1 cellular context compared by ENCODE assay signal in the genomic region with DNA sequence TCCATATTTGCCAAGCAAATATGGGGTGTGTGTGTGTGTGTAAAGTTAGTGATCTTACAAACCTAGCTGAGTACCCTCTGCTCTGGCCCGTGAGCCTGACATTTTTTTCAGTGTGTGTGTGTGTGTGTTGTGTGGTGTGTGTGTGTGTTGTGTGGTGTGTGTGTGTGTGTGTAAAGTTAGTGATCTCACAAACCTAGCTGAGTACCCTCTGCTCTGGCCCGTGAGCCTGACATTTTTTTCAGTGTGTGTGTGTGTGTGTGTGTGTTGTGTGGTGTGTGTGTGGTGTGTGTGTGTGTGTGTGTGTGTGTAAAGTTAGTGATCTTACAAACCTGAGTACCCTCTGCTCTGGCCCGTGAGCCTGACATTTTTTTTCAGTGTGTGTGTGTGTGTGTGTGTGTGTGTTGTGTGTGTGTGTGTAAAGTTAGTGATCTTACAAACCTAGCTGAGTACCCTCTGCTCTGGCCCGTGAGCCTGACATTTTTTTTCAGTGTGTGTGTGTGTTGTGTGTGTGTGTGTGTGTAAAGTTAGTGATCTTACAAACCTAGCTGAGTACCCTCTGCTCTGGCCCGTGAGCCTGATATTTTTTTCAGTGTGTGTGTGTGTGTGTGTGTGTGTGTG.
TF ChIP-seq lines count a peak whose summit lies in the region.

No MANE protein-coding gene starts in this region.

TF ChIP-seq in HEK293, 187 proteins besides CTCF, POLR2A, EP300 and RAD21:
- TF ChIP-seq, protein P1, sequence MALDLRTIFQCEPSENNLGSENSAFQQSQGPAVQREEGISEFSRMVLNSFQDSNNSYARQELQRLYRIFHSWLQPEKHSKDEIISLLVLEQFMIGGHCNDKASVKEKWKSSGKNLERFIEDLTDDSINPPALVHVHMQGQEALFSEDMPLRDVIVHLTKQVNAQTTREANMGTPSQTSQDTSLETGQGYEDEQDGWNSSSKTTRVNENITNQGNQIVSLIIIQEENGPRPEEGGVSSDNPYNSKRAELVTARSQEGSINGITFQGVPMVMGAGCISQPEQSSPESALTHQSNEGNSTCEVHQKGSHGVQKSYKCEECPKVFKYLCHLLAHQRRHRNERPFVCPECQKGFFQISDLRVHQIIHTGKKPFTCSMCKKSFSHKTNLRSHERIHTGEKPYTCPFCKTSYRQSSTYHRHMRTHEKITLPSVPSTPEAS (tag by site-specific recombination; IDR thresholded peaks at IDR 0.05), result peak; percentile 95
TF ChIP-seq in HEK293: peak in this region for 1; not testable (repeated sequence) for 186.
